Comparison of ENCODE assay signal across 8 cellular contexts in genomic region chrX:40736170-40736505, GRCh38. TPM values are rescaled to one million over a fixed set of nuclear protein-coding genes. Genes with fewer than 3 reads are reported as not detected.
DNase-seq lines count a peak whose midpoint lies in the region; ATAC-seq, FAIRE-seq and TF ChIP-seq lines count a peak whose summit lies in the region.

No MANE protein-coding gene starts in this region.

- dilution Hi-C loops in endothelial cell of umbilical vein (cut with MboI; ENCODE audit: extremely low pct_ligation_motif_present, low sequenced_read_pairs) = no loop called here

- H3K79me2 ChIP-seq in OCI-LY7 (ENCODE audit: insufficient read depth, low read depth, low read length) (peaks cover 38% of the 10 kb centered on the region), endothelial cell of umbilical vein (ENCODE audit: control insufficient read depth, insufficient read depth, low read length) (peaks cover 33% of the 10 kb centered on the region)

- 0 out of 2 replicates have a peak, but pooled peaks have one; percentile 5 for TF ChIP-seq CTCF in OCI-LY7 (conservative IDR thresholded peaks at IDR 0.05; ENCODE audit: low read length)
- no peak for TF ChIP-seq CTCF in endothelial cell of umbilical vein (IDR thresholded peaks at IDR 0.05; ENCODE audit: extremely low read depth in 1 of 2, insufficient read depth in 1 of 2, low read depth in 1 of 2, low read length in 2 of 2)
- TF ChIP-seq CTCF in neural crest cell (conservative IDR thresholded peaks at IDR 0.05) = no peak

- ATAC-seq in GM19023 (IDR thresholded peaks at IDR 0.05; ENCODE audit: unreplicated experiment) = peak; percentile 6
- no peak for ATAC-seq in HG02884 (IDR thresholded peaks at IDR 0.05; ENCODE audit: unreplicated experiment)

- peaks cover 22% of the 10 kb centered on the region for H3K4me1 Mint-ChIP-seq in neural crest cell

- H3K9me2 ChIP-seq in OCI-LY7 (ENCODE audit: insufficient read depth, low read length) = no peaks in the 10 kb centered on the region

- peak overlapping the region; percentile 91 for H2AFZ ChIP-seq in OCI-LY7 (ENCODE audit: low read length)
- peak overlapping the region; percentile 70 for H2AFZ ChIP-seq in endothelial cell of umbilical vein (ENCODE audit: low read depth, low read length)

- H3K36me3 ChIP-seq in OCI-LY7 (ENCODE audit: insufficient read depth, low read length) = peaks cover 4% of the 10 kb centered on the region; the same call in 1 of the 2 replicates
- H3K36me3 ChIP-seq in endothelial cell of umbilical vein (ENCODE audit: control insufficient read depth in 2 of 2, extremely low read depth in 1 of 2, insufficient read depth in 2 of 2, low read length in 2 of 2) = no peaks in the 10 kb centered on the region

- TF ChIP-seq POLR2A in endothelial cell of umbilical vein (IDR thresholded peaks at IDR 0.05; ENCODE audit: low read depth, low read length) = no peak

- H3K9me1 ChIP-seq in endothelial cell of umbilical vein (replicated peaks; ENCODE audit: control insufficient read depth, extremely low read depth, insufficient read depth, low read length) = no peaks in the 10 kb centered on the region

- no peaks in the 10 kb centered on the region for H3K27me3 ChIP-seq in endothelial cell of umbilical vein (ENCODE audit: control insufficient read depth in 2 of 2, insufficient read depth in 2 of 2, low read length in 2 of 2)

- no peaks in the 10 kb centered on the region for H3K27me3 Mint-ChIP-seq in neural crest cell (ENCODE audit: low read depth)

- peaks cover 12% of the 10 kb centered on the region; the same call in 1 of the 2 replicates for H4K20me1 ChIP-seq in OCI-LY7 (ENCODE audit: insufficient read depth, low read length)
- no peaks in the 10 kb centered on the region for H4K20me1 ChIP-seq in endothelial cell of umbilical vein (replicated peaks; ENCODE audit: control insufficient read depth, extremely low read depth, insufficient read depth, low read length)

- POLR2A ChIA-PET in OCI-LY7 (lab: Charles Lee) (interaction anchor here (0.7 kb wide), 1 partner anchor 92 kb away, joined by 3 read pairs; no protein-coding TSS in a partner anchor), endothelial cell of umbilical vein (lab: Charles Lee) (no interaction called here)

- peak overlapping the region; percentile 98 for H3K27ac Mint-ChIP-seq in neural crest cell (ENCODE audit: unreplicated experiment)

- H3K9me3 Mint-ChIP-seq in neural crest cell = no peaks in the 10 kb centered on the region

- intact Hi-C loops in OCI-LY7 (cut with micrococcal nuclease; ENCODE audit: unreplicated experiment) = loop anchor here (2.0 to 10.0 kb wide), 2 partner anchors 349 to 599 kb away; partner anchors contain the start of genes DDX3X and USP9X
- intact Hi-C loops in endothelial cell of umbilical vein (cut with micrococcal nuclease) = no loop called here

- no peaks in the 10 kb centered on the region for H3K36me3 Mint-ChIP-seq in neural crest cell (ENCODE audit: low read depth)

- H3K27ac ChIP-seq in OCI-LY7 (ENCODE audit: low read depth, low read length, poor library complexity, severe bottlenecking) (peak overlapping the region; percentile 85), endothelial cell of umbilical vein (ENCODE audit: insufficient read depth, low read depth, low read length) (peak overlapping the region; percentile 93)

- CTCF ChIA-PET in OCI-LY7 (lab: Charles Lee; ENCODE audit: unreplicated experiment) = no interaction called here
- CTCF ChIA-PET in endothelial cell of umbilical vein (lab: Charles Lee) = interaction anchor here (1.0 to 2.0 kb wide), 3 partner anchors 13 to 58 kb away, joined by 3 to 13 read pairs (median 5); no protein-coding TSS in a partner anchor

- BruUV-seq in OCI-LY7 (replicated peaks; lab: Mats Ljungman, UMichigan) = TSS peak; percentile 94
- BruUV-seq in endothelial cell of umbilical vein (replicated peaks; lab: Mats Ljungman, UMichigan) = TSS peak; percentile 89

- H3K4me3 ChIP-seq in OCI-LY7 (ENCODE audit: low read depth, low read length, poor library complexity, severe bottlenecking) = peak overlapping the region; percentile 87
- H3K4me3 ChIP-seq in endothelial cell of umbilical vein (replicated peaks in 1 of 3; ENCODE audit: insufficient read depth in 1 of 3, low read depth in 1 of 3, low read length in 3 of 3) = peak overlapping the region; percentile 58 to 78 (median 78)

- peak overlapping the region; percentile 94 for H3K4me3 Mint-ChIP-seq in neural crest cell

- DNase-seq in OCI-LY7 (ENCODE audit: low spot score) (peak; percentile 6), endothelial cell of umbilical vein (ENCODE audit: low read depth, low spot score) (no peak), neural crest cell (ENCODE audit: low read depth, low spot score) (peak; percentile 8), glomerular visceral epithelial cell (ENCODE audit: extremely low spot score) (no peak), midbrain (lab: John Stamatoyannopoulos, UW) (no peak), D341Med (ENCODE audit: low spot score) (no peak)

- H3K9me3 ChIP-seq in OCI-LY7 (ENCODE audit: low read length) = no peaks in the 10 kb centered on the region
- no peaks in the 10 kb centered on the region for H3K9me3 ChIP-seq in endothelial cell of umbilical vein (replicated peaks; ENCODE audit: control insufficient read depth, insufficient read depth, low read length)

- FAIRE-seq in endothelial cell of umbilical vein (lab: Jason Lieb, UNC) = no peak

- H3K4me2 ChIP-seq in OCI-LY7 (ENCODE audit: low read length) (peak overlapping the region; percentile 89), endothelial cell of umbilical vein (ENCODE audit: insufficient read depth, low read length) (peak overlapping the region; percentile 87)

- H3K4me1 ChIP-seq in OCI-LY7 (ENCODE audit: insufficient read depth, low read length, poor library complexity, severe bottlenecking) (peaks cover 19% of the 10 kb centered on the region), endothelial cell of umbilical vein (ENCODE audit: control insufficient read depth, extremely low read depth, insufficient read depth, low read length) (peaks cover 20% of the 10 kb centered on the region)

- peak overlapping the region; percentile 96 for H3K9ac ChIP-seq in endothelial cell of umbilical vein (replicated peaks; ENCODE audit: extremely low read depth, insufficient read depth, low read length)

TF ChIP-seq in endothelial cell of umbilical vein, 7 proteins besides CTCF, POLR2A, EP300 and RAD21:
- TF ChIP-seq MYC (IDR thresholded peaks at IDR 0.05; ENCODE audit: low read depth, low read length) = no peak
- TF ChIP-seq POLR2AphosphoS5 (IDR thresholded peaks at IDR 0.05; ENCODE audit: insufficient read depth, low read depth, low read length) = no peak
- TF ChIP-seq FOS (IDR thresholded peaks at IDR 0.05; ENCODE audit: borderline replicate concordance, insufficient read depth, low read length) = no peak
- no peak for TF ChIP-seq EZH2 (IDR thresholded peaks at IDR 0.05; ENCODE audit: borderline replicate concordance, low read depth, low read length, severe bottlenecking)
- no peak for TF ChIP-seq GATA2 (IDR thresholded peaks at IDR 0.05; ENCODE audit: insufficient read depth, insufficient read length, low read depth, low read length)
- no peak for TF ChIP-seq JUN (IDR thresholded peaks at IDR 0.05; ENCODE audit: borderline replicate concordance, insufficient read depth, insufficient read length, low read depth)
- TF ChIP-seq MAX (IDR thresholded peaks at IDR 0.05; ENCODE audit: insufficient read depth, insufficient read length) = no peak

RNA-seq across cellular contexts. Expression of gene MED14, which starts 0.8 kb away (rescaled TPM):
- 28.1 and 39.4 TPM in 2 replicates for total RNA-seq in OCI-LY7 (2014; rRNA removed; shearing (Covaris generic))
- 57.0 and 73.8 TPM in 2 replicates for total RNA-seq in OCI-LY7 (2022)
- 55.8 and 56.4 TPM in 2 replicates for total RNA-seq in endothelial cell of umbilical vein
- 21.2 and 25.6 TPM in 2 replicates for polyA plus RNA-seq in endothelial cell of umbilical vein
- polyA plus RNA-seq in endothelial cell of umbilical vein (2011; cell fraction: cytosol; rRNA removed) = 22.8 and 24.2 TPM in 2 replicates
- 62.3 and 79.1 TPM in 2 replicates for polyA plus RNA-seq in endothelial cell of umbilical vein (2011; cell fraction: nucleus; rRNA removed)
- polyA plus RNA-seq in endothelial cell of umbilical vein (2012) = 37.0 and 42.2 TPM in 2 replicates
- polyA minus RNA-seq in endothelial cell of umbilical vein = 73.3 and 80.1 TPM in 2 replicates
- 24.3 TPM for polyA minus RNA-seq in endothelial cell of umbilical vein (2011; cell fraction: cytosol; rRNA and poly(A)+ RNA removed)
- polyA minus RNA-seq in endothelial cell of umbilical vein (2011; cell fraction: nucleus; rRNA and poly(A)+ RNA removed) = 84.5 and 135 TPM in 2 replicates
- 52.7 and 55.5 TPM in 2 replicates for total RNA-seq in neural crest cell

Comparison
In these comparisons a context has a peak if more than half of its experiments do, and no peak if none do; other contexts are left out.
1. DNase-seq: peak in OCI-LY7 (single experiment) and neural crest cell (single experiment); none in endothelial cell of umbilical vein (single experiment), glomerular visceral epithelial cell (single experiment), midbrain (single experiment) and D341Med (single experiment).